Comparison of ENCODE assay signal across 10 cellular contexts in the genomic region with DNA sequence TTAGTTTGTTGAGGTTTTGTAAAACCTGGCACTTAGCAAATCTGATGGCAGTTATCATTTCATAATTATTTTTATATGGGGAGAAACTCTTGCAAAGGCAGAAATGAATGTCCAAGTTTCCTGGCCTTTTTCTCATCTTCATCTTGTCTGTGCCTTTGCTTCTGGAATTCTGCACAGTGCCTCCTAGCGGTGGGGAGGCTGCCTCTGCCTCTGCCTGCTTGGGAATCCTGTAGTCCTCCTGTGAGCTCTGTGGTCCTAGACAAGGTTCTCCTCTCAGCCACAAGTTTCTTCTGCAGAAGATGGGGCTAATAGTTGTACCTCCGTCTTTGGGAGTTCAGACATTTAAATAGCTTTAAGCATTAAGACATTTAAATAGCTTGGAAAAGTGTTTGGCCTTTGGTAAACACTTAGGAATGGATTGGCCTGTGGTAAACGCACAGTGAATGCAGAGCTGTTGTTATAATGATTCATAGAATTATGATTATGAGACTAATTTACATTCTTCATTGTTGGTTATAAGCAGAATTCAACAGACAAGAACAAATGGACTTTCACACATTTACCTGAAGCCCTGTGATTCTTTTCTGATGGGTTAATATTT.
A peak's percentile ranks its signal among the peaks of the same experiment; 100 is the strongest.
DNase-seq lines count a peak whose midpoint lies in the region; ATAC-seq and TF ChIP-seq lines count a peak whose summit lies in the region.
"Had no signal": no experiment of that assay in that cellular context is flagged by ENCODE, and none has a peak within 500 bp of the region (broad histone marks: within the 10 kb centered on the region; RNA-seq: fewer than 3 reads in every experiment).

No MANE protein-coding gene starts in this region.

- H3K27ac Mint-ChIP-seq in endodermal cell, result no peak overlapping the region
- H3K27ac Mint-ChIP-seq in osteocyte (ENCODE audit: unreplicated experiment), result no peak overlapping the region

- peaks cover 85% of the 10 kb centered on the region for H3K36me3 ChIP-seq in endodermal cell (ENCODE audit: control insufficient read depth, insufficient read depth, low read length)

- no peaks in the 10 kb centered on the region for H3K9me3 Mint-ChIP-seq in endodermal cell
- no peaks in the 10 kb centered on the region for H3K9me3 Mint-ChIP-seq in osteocyte (ENCODE audit: unreplicated experiment)

- H3K9ac ChIP-seq in endodermal cell (ENCODE audit: extremely low read depth, low read length, poor library complexity, severe bottlenecking), result no peak overlapping the region

- no peaks in the 10 kb centered on the region for H3K27me3 ChIP-seq in endodermal cell (ENCODE audit: control insufficient read depth, insufficient read depth, low read length, poor library complexity, severe bottlenecking)

- H3K27me3 Mint-ChIP-seq in endodermal cell (ENCODE audit: insufficient read depth) (no peaks in the 10 kb centered on the region), osteocyte (ENCODE audit: unreplicated experiment) (no peaks in the 10 kb centered on the region)

- H3K4me1 ChIP-seq in endodermal cell (ENCODE audit: control insufficient read depth, insufficient read depth, low read length), result no peaks in the 10 kb centered on the region

- TF ChIP-seq CTCF in GM12874 (IDR thresholded peaks at IDR 0.05; ENCODE audit: insufficient read depth, low read depth, low read length), result peak; percentile 37; the same call in 1 of the 2 replicates
- TF ChIP-seq CTCF in endodermal cell (conservative IDR thresholded peaks at IDR 0.05), result peak; percentile 85
- peak; percentile 56 for TF ChIP-seq CTCF in osteocyte (IDR thresholded peaks at IDR 0.05)

- no peak overlapping the region for H3K4me3 ChIP-seq in endodermal cell (ENCODE audit: low read length)

- no peaks in the 10 kb centered on the region for H3K9me3 ChIP-seq in endodermal cell (ENCODE audit: control insufficient read depth, low read length)

- peak; percentile 73 for DNase-seq in NCI-H69 (lab: John Stamatoyannopoulos, UW)
- peak; percentile 89 for DNase-seq in endodermal cell
- no peak for DNase-seq in osteocyte (ENCODE audit: extremely low spot score, unreplicated experiment)
- no peak for DNase-seq in COLO829 (ENCODE audit: low spot score)
- DNase-seq in activated naive CD4-positive, alpha-beta T cell (lab: John Stamatoyannopoulos, UW), result no peak
- DNase-seq: activated CD8-positive, alpha-beta memory T cell treated with anti-CD3 and anti-CD28 coated beads, Interleukin-2, amount 50 U/mL, for 48 hours; NCI-H1930 had no signal

- 64 to 67% methylated on average over 1 to 3 of the region's 3 CpGs for WGBS in endodermal cell (ENCODE audit: insufficient coverage in 1 of 2, insufficient read length in 1 of 2), 2 experiments

- H3K27ac ChIP-seq in endodermal cell (ENCODE audit: low read depth, low read length), result no peak overlapping the region

- ATAC-seq in HG03520 (IDR thresholded peaks at IDR 0.05; ENCODE audit: unreplicated experiment), result no peak
- ATAC-seq in HG03457 (IDR thresholded peaks at IDR 0.05; ENCODE audit: unreplicated experiment), result no peak

- no peak overlapping the region for H3K4me3 Mint-ChIP-seq in endodermal cell
- no peak overlapping the region for H3K4me3 Mint-ChIP-seq in osteocyte (ENCODE audit: unreplicated experiment)

- H3K36me3 Mint-ChIP-seq in endodermal cell (ENCODE audit: low read depth) (peaks cover 75% of the 10 kb centered on the region), osteocyte (ENCODE audit: unreplicated experiment) (peaks cover 40% of the 10 kb centered on the region)

- H3K4me1 Mint-ChIP-seq in endodermal cell, result no peaks in the 10 kb centered on the region
- H3K4me1 Mint-ChIP-seq in osteocyte (ENCODE audit: unreplicated experiment), result no peaks in the 10 kb centered on the region

Comparison
In these comparisons a context has a peak if more than half of its experiments do, and no peak if none do; other contexts are left out.
1. DNase-seq: peak in NCI-H69 (single experiment) and endodermal cell (single experiment); none in osteocyte (single experiment), COLO829 (single experiment) and activated naive CD4-positive, alpha-beta T cell (0 of 4).
2. Peak in every context shown above with its lines, with median percentiles within 50 percentile points of each other: CTCF ChIP-seq.